ENCODE assay signal across 8 cellular contexts in the genomic region with DNA sequence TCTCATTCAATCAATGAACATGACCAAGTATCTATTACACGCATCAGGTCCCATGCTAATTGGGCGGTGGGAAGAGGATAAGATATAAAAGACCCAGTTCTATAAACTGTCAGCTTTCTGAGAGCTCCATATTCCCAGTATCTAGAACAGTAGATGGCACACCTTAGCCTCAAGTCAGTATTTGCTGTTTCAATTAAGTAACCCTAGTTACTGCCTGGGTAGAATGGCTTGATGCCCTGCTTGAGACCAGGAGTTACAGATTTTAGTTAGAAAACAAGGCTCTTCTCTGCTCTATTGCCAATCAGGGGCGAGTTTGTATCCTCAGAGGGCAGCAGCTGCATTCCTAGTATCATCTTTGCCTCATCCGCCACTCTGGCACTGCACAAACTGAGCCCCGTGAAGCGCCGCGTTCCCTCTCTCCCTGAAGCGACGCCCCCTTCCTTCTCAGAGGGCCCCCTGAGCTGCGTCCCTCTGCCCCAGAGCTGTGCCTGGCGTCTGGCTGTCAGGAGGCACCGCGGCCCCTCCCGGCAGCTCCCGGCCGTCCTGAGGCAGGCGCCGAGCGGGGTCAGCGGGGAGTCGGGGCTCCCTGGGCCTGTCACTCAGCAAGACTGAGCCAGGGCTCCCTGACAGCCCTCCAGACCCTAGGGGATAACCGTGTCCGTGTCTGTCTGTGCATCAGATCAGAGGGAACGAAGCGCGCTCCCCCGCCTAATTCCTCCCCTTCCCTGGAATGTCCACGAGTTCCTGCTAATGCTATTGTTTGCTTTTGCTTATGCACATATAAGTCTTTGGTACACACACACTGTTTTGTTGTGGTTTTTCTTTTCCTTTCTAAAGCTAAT.
DNase-seq lines count a peak whose midpoint lies in the region; ATAC-seq, FAIRE-seq and TF ChIP-seq lines count a peak whose summit lies in the region.

No MANE protein-coding gene starts in this region.

- H3K9me3 ChIP-seq in SJSA1 (replicated peaks) (no peaks in the 10 kb centered on the region), pancreas (no peaks in the 10 kb centered on the region)

- TF ChIP-seq CTCF in glutamatergic neuron (IDR thresholded peaks at IDR 0.05; ENCODE audit: partially characterized antibody, unreplicated experiment) (no peak), pancreas (IDR thresholded peaks at IDR 0.05) (no peak)

- peak; percentile 26 for DNase-seq in COLO668 (lab: John Stamatoyannopoulos, UW; ENCODE audit: unreplicated experiment)
- DNase-seq in SJSA1 (ENCODE audit: low read depth in 1 of 2, low spot score in 2 of 2): peak; percentile 47 to 53
- DNase-seq in glutamatergic neuron: peak; percentile 57
- DNase-seq in pancreas: peak in 2 of 6 donors; percentile 41 to 62
- no peak for DNase-seq in effector memory CD8-positive, alpha-beta T cell

- ATAC-seq in pancreas: peak in 3 of 4 donors; percentile 28 to 56 (median 36)
- ATAC-seq in effector memory CD8-positive, alpha-beta T cell (replicated peaks): no peak
- ATAC-seq in HG02840 (IDR thresholded peaks at IDR 0.05; ENCODE audit: low FRiP score, unreplicated experiment): no peak
- no peak for ATAC-seq in GM18909 (IDR thresholded peaks at IDR 0.05; ENCODE audit: poor library complexity, unreplicated experiment)
- no peak for ATAC-seq in GM18519 (IDR thresholded peaks at IDR 0.05; ENCODE audit: low FRiP score, unreplicated experiment)

- intact Hi-C loops in pancreas (cut with DNase I): no loop called here

- H3K4me1 Mint-ChIP-seq in glutamatergic neuron (ENCODE audit: low read depth, unreplicated experiment): peaks cover 18% of the 10 kb centered on the region
- no peaks in the 10 kb centered on the region for H3K4me1 Mint-ChIP-seq in effector memory CD8-positive, alpha-beta T cell (ENCODE audit: low read depth in 2 of 2)

- 0 out of 2 replicates have a peak, but pooled peaks cover 9% of the 10 kb centered on the region for H3K27me3 ChIP-seq in SJSA1 (replicated peaks)
- H3K27me3 ChIP-seq in pancreas: no peaks in the 10 kb centered on the region

- H3K36me3 ChIP-seq in SJSA1: no peaks in the 10 kb centered on the region
- H3K36me3 ChIP-seq in pancreas: no peaks in the 10 kb centered on the region

- H3K27ac ChIP-seq in SJSA1: no peak overlapping the region
- no peak overlapping the region for H3K27ac ChIP-seq in pancreas

- H3K36me3 Mint-ChIP-seq in glutamatergic neuron (ENCODE audit: unreplicated experiment): no peaks in the 10 kb centered on the region
- no peaks in the 10 kb centered on the region for H3K36me3 Mint-ChIP-seq in effector memory CD8-positive, alpha-beta T cell (ENCODE audit: insufficient read depth)

- H3K4me3 ChIP-seq in SJSA1 (peak overlapping the region; percentile 30), pancreas (peak overlapping the region in 2 of 4 donors; percentile 10 to 34)

- no peak for FAIRE-seq in pancreas (lab: Jason Lieb, UNC)

- no peaks in the 10 kb centered on the region for H3K27me3 Mint-ChIP-seq in glutamatergic neuron (ENCODE audit: unreplicated experiment)
- peaks cover 4 to 25% of the 10 kb centered on the region in 2 donors for H3K27me3 Mint-ChIP-seq in effector memory CD8-positive, alpha-beta T cell

- no peak overlapping the region for H3K27ac Mint-ChIP-seq in glutamatergic neuron (ENCODE audit: unreplicated experiment)
- no peak overlapping the region for H3K27ac Mint-ChIP-seq in effector memory CD8-positive, alpha-beta T cell

- no peaks in the 10 kb centered on the region for H3K9me3 Mint-ChIP-seq in glutamatergic neuron (ENCODE audit: unreplicated experiment)
- no peaks in the 10 kb centered on the region for H3K9me3 Mint-ChIP-seq in effector memory CD8-positive, alpha-beta T cell

- peak overlapping the region; percentile 74 for H3K4me3 Mint-ChIP-seq in glutamatergic neuron (ENCODE audit: unreplicated experiment)
- no peak overlapping the region for H3K4me3 Mint-ChIP-seq in effector memory CD8-positive, alpha-beta T cell

- peaks cover 6% of the 10 kb centered on the region for H3K4me1 ChIP-seq in SJSA1 (replicated peaks)
- no peaks in the 10 kb centered on the region for H3K4me1 ChIP-seq in pancreas

- 6% methylated on average over 29 of the region's 29 CpGs for WGBS in pancreas, 2 donors

Comparison
In these comparisons a context has a peak if more than half of its experiments do, and no peak if none do; other contexts are left out.
1. DNase-seq: peak in COLO668 (single experiment), SJSA1 (2 of 2) and glutamatergic neuron (single experiment); none in effector memory CD8-positive, alpha-beta T cell (0 of 3).
2. ATAC-seq: peak in pancreas (3 of 4); none in effector memory CD8-positive, alpha-beta T cell (single experiment), HG02840 (single experiment), GM18909 (single experiment) and GM18519 (single experiment).